2 cellular contexts compared by ENCODE assay signal in genomic region chr2:35409762-35410161, GRCh38.
TF ChIP-seq lines count a peak whose summit lies in the region.

No MANE protein-coding gene starts in this region.

TF ChIP-seq in GM23338, 12 proteins besides CTCF, POLR2A, EP300 and RAD21:
- no peak for TF ChIP-seq POLR2AphosphoS5 (IDR thresholded peaks at IDR 0.05; ENCODE audit: low read depth)
- TF ChIP-seq ETS1 (IDR thresholded peaks at IDR 0.05): no peak
- no peak for TF ChIP-seq EZH2 (IDR thresholded peaks at IDR 0.05; ENCODE audit: low read depth, unreplicated experiment)
- no peak for TF ChIP-seq ZNF114 (CRISPR knock-in tag; IDR thresholded peaks at IDR 0.05)
- no peak for TF ChIP-seq CREB1 (CRISPR knock-in tag; IDR thresholded peaks at IDR 0.05; ENCODE audit: low read depth)
- no peak for TF ChIP-seq ZNF331 (CRISPR knock-in tag; IDR thresholded peaks at IDR 0.05; ENCODE audit: low read depth)
- TF ChIP-seq EZH2phosphoT487 (IDR thresholded peaks at IDR 0.05; ENCODE audit: unreplicated experiment): no peak
- TF ChIP-seq NANOG (IDR thresholded peaks at IDR 0.05; ENCODE audit: borderline replicate concordance): no peak
- TF ChIP-seq JUNB (IDR thresholded peaks at IDR 0.05; ENCODE audit: unreplicated experiment): no peak
- TF ChIP-seq ZNF462 (CRISPR knock-in tag; IDR thresholded peaks at IDR 0.05): no peak
- no peak for TF ChIP-seq STAT1 (IDR thresholded peaks at IDR 0.05; ENCODE audit: unreplicated experiment)

TF ChIP-seq in H1, 55 proteins besides CTCF, POLR2A, EP300 and RAD21:
- no peak for TF ChIP-seq BCL11A (IDR thresholded peaks at IDR 0.05; ENCODE audit: low read depth in 2 of 2, low read length in 2 of 2)
- no peak for TF ChIP-seq RNF2 (IDR thresholded peaks at IDR 0.05; ENCODE audit: borderline replicate concordance, low read depth, low read length, missing control alignments, poor library complexity, severe bottlenecking)
- TF ChIP-seq ASH2L (IDR thresholded peaks at IDR 0.05; ENCODE audit: low read length): no peak
- TF ChIP-seq TCF12 (IDR thresholded peaks at IDR 0.05; ENCODE audit: low read depth, low read length): no peak
- no peak for TF ChIP-seq ATF2 (IDR thresholded peaks at IDR 0.05; ENCODE audit: low read length)
- no peak for TF ChIP-seq FOSL1 (IDR thresholded peaks at IDR 0.05; ENCODE audit: insufficient read depth, low read depth, low read length)
- TF ChIP-seq BACH1 (IDR thresholded peaks at IDR 0.05; ENCODE audit: low read length): no peak
- no peak for TF ChIP-seq JUN (IDR thresholded peaks at IDR 0.05; ENCODE audit: low read depth, low read length)
- no peak for TF ChIP-seq TBP (IDR thresholded peaks at IDR 0.05; ENCODE audit: low read depth, low read length)
- no peak for TF ChIP-seq EZH2 (IDR thresholded peaks at IDR 0.05; ENCODE audit: low read depth, low read length, severe bottlenecking)
- TF ChIP-seq EGR1 (IDR thresholded peaks at IDR 0.05; ENCODE audit: borderline replicate concordance, low read depth, low read length): no peak
- TF ChIP-seq SIX5 (IDR thresholded peaks at IDR 0.05; ENCODE audit: low read depth, low read length): no peak
